Comparison of ENCODE assay signal across 32 cellular contexts in the genomic region with DNA sequence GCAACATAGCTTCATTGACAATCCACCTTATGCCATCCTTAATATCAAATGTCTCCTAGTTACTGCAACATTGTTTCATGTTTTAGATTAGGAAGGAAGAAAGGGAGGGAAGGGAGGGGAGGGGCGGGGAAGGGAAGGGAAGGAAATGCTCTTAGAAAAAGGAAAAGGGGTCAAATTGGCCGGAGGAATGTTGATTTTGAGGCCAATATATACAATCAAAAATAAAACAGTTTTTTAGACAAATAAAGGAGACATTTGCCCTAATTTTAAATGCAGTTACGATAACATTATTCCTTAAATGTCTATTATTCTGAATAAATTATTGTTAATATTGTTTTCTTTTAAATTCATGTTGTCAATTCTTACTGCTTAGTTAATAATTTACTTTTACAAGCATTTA.
"Had no signal": no experiment of that assay in that cellular context is flagged by ENCODE, and none has a peak within 500 bp of the region (broad histone marks: within the 10 kb centered on the region; RNA-seq: fewer than 3 reads in every experiment).

No MANE protein-coding gene starts in this region.

- H3K27ac ChIP-seq: adrenal gland, ascending aorta, breast epithelium, cardiac muscle cell, esophagus muscularis mucosa, foreskin keratinocyte, gastrocnemius medialis, heart right ventricle had no signal

- DNase-seq: activated CD4-positive, alpha-beta memory T cell treated with anti-CD3 and anti-CD28 coated beads for 36 hours; activated CD4-positive, alpha-beta T cell treated with anti-CD3 and anti-CD28 coated beads for 36 hours; activated CD4-positive, alpha-beta T cell treated with anti-CD3 and anti-CD28 coated beads, Interleukin-2, amount 10 ng/mL, durations not matched to agents 24 days and 14 days; activated CD4-positive, CD25-positive, alpha-beta regulatory T cell; activated CD4-positive, CD25-positive, alpha-beta regulatory T cell treated with anti-CD3 and anti-CD28 coated beads, Interleukin-2, amount 50 U/mL, for 72 hours; activated CD8-positive, alpha-beta memory T cell treated with anti-CD3 and anti-CD28 coated beads, Interleukin-2, amount 10 ng/mL, durations not matched to agents 7 days and 5 days; activated CD8-positive, alpha-beta memory T cell treated with anti-CD3 and anti-CD28 coated beads, Interleukin-2, amount 50 U/mL, for 4 hours; activated CD8-positive, alpha-beta T cell treated with anti-CD3 and anti-CD28 coated beads, Interleukin-2, amount 10 ng/mL, durations not matched to agents 7 days and 5 days; activated effector memory CD4-positive, alpha-beta T cell treated with anti-CD3 and anti-CD28 coated beads, Interleukin-2, amount 50 U/mL, for 16 hours; activated naive CD4-positive, alpha-beta T cell treated with anti-CD3 and anti-CD28 coated beads for 36 hours; activated naive CD8-positive, alpha-beta T cell treated with anti-CD3 and anti-CD28 coated beads for 36 hours; activated naive CD8-positive, alpha-beta T cell treated with anti-CD3 and anti-CD28 coated beads, Interleukin-2, amount 50 U/mL, for 24 hours; activated T-cell treated with anti-CD3 and anti-CD28 coated beads, Interleukin-2, amount 50 U/mL, for 1 hour; activated T-cell treated with anti-CD3 and anti-CD28 coated beads, Interleukin-2, amount 50 U/mL, for 48 hours; adrenal gland; amygdala; central memory CD4-positive, alpha-beta T cell; cerebellar nuclear complex; cortex of kidney; effector CD8-positive, alpha-beta T cell; erythroblast; foreskin keratinocyte; gastrocnemius medialis; glutamatergic neuron; heart right ventricle; T-helper 1 cell; T-helper 17 cell; T1000 had no signal

- H3K27me3 ChIP-seq: adrenal gland, ascending aorta, breast epithelium, cardiac muscle cell, esophagus muscularis mucosa, foreskin keratinocyte, gastrocnemius medialis, heart right ventricle had no signal

- H3K4me3 ChIP-seq: adrenal gland, ascending aorta, breast epithelium, cardiac muscle cell, esophagus muscularis mucosa, gastrocnemius medialis, heart right ventricle had no signal

- H3K9me3 ChIP-seq: adrenal gland, ascending aorta, breast epithelium, esophagus muscularis mucosa, gastrocnemius medialis, heart right ventricle had no signal

- H3K36me3 ChIP-seq: adrenal gland, breast epithelium, cardiac muscle cell had no signal

- ATAC-seq: activated CD4-positive, alpha-beta T cell treated with anti-CD3 and anti-CD28 coated beads for 36 hours; activated CD8-positive, alpha-beta memory T cell treated with anti-CD3 and anti-CD28 coated beads, Interleukin-2, amount 10 ng/mL, durations not matched to agents 7 days and 5 days; activated CD8-positive, alpha-beta T cell treated with anti-CD3 and anti-CD28 coated beads, Interleukin-2, amount 10 ng/mL, durations not matched to agents 7 days and 5 days; activated naive CD8-positive, alpha-beta T cell treated with anti-CD3 and anti-CD28 coated beads, Interleukin-2, amount 50 U/mL, for 24 hours; foreskin keratinocyte; gastrocnemius medialis; heart right ventricle; T-helper 17 cell had no signal

- H3K4me1 ChIP-seq: ascending aorta, breast epithelium, foreskin keratinocyte had no signal
